25 cellular contexts compared by ENCODE assay signal in the genomic region with DNA sequence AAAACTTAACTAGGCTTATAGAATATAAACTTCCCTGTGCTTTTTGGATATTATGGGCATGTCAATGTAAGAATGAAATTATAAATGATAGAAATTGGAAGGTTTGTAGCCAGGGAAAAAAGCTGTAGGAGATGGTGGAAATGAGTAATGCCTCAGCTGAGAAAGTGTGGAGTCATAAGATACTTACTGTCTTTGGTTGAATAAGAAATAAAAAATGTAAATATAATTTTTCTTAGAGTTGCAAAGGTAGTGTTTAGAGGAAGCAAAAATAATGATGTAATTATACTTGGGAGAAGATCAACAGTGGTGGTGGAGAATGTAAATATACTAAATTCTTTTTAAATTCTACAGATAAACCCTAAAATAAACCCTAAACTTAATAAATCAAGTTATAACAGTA. TPM values are rescaled to one million over a fixed set of nuclear protein-coding genes. Genes with fewer than 3 reads are reported as not detected.
A peak's percentile ranks its signal among the peaks of the same experiment; 100 is the strongest.
DNase-seq lines count a peak whose midpoint lies in the region; ATAC-seq and TF ChIP-seq lines count a peak whose summit lies in the region.
"Had no signal": no experiment of that assay in that cellular context is flagged by ENCODE, and none has a peak within 500 bp of the region (broad histone marks: within the 10 kb centered on the region; RNA-seq: fewer than 3 reads in every experiment).

No MANE protein-coding gene starts in this region.

- H3K36me3 Mint-ChIP-seq in chondrocyte (ENCODE audit: low read depth): no peaks in the 10 kb centered on the region
- H3K36me3 Mint-ChIP-seq: CD4-positive, CD25-positive, alpha-beta regulatory T cell; immature natural killer cell; naive thymus-derived CD8-positive, alpha-beta T cell had no signal

- peak overlapping the region; percentile 63 for H3K27ac Mint-ChIP-seq in chondrocyte (ENCODE audit: unreplicated experiment)
- H3K27ac Mint-ChIP-seq: activated T-cell treated with anti-CD3 and anti-CD28 coated beads, Interleukin-2, amount 50 U/mL, for 24 hours; endodermal cell; immature natural killer cell; naive thymus-derived CD8-positive, alpha-beta T cell; T-helper 1 cell treated with Interleukin-12 subunit alpha and Interleukin-12 subunit beta and Interleukin-4 antibody, amounts not matched to agents 30 μg/mL and 1 μg/mL, for 36 hours had no signal

- H4K5ac ChIP-seq in mesendoderm (ENCODE audit: low read length): no peak overlapping the region

- no peak overlapping the region for H2BK120ac ChIP-seq in mesendoderm (ENCODE audit: low read depth, low read length)

- no peak overlapping the region for H3K4ac ChIP-seq in mesendoderm (ENCODE audit: low read depth, low read length)

- H3K79me1 ChIP-seq in mesendoderm (ENCODE audit: low read length): no peaks in the 10 kb centered on the region

- no peaks in the 10 kb centered on the region for H3K27me3 Mint-ChIP-seq in chondrocyte (ENCODE audit: low read depth)
- H3K27me3 Mint-ChIP-seq: activated T-cell treated with anti-CD3 and anti-CD28 coated beads, Interleukin-2, amount 50 U/mL, for 24 hours; CD4-positive, CD25-positive, alpha-beta regulatory T cell had no signal

- no peaks in the 10 kb centered on the region for H3K27me3 ChIP-seq in mesendoderm (ENCODE audit: insufficient read depth, low read length, poor library complexity)
- H3K27me3 ChIP-seq: hepatocyte, left lung, SJCRH30, suprapubic skin had no signal

- H3K23ac ChIP-seq in mesendoderm (ENCODE audit: low read length): no peak overlapping the region

- TF ChIP-seq CTCF in chondrocyte (IDR thresholded peaks at IDR 0.05) (no peak), fibroblast of villous mesenchyme (IDR thresholded peaks at IDR 0.05; ENCODE audit: insufficient read depth, low read depth, low read length) (no peak)

- H3K18ac ChIP-seq in mesendoderm (ENCODE audit: low read length): no peak overlapping the region

- no peak overlapping the region for H4K8ac ChIP-seq in mesendoderm (ENCODE audit: low read depth, low read length)

- ATAC-seq in GM18505 (IDR thresholded peaks at IDR 0.05; ENCODE audit: unreplicated experiment) (no peak), GM19467 (IDR thresholded peaks at IDR 0.05; ENCODE audit: unreplicated experiment) (no peak)
- ATAC-seq: left lung; naive thymus-derived CD8-positive, alpha-beta T cell had no signal

- H2AK5ac ChIP-seq in mesendoderm (ENCODE audit: low read length): no peak overlapping the region

- H2BK5ac ChIP-seq in mesendoderm (ENCODE audit: low read length): no peak overlapping the region

- H3K4me2 ChIP-seq in mesendoderm (ENCODE audit: low read length): no peak overlapping the region
- H3K4me2 ChIP-seq: hepatocyte had no signal

- H3K9me3 Mint-ChIP-seq in chondrocyte (ENCODE audit: low read depth): peaks cover 5% of the 10 kb centered on the region
- H3K9me3 Mint-ChIP-seq: activated T-cell treated with anti-CD3 and anti-CD28 coated beads, Interleukin-2, amount 50 U/mL, for 24 hours; endodermal cell; naive thymus-derived CD8-positive, alpha-beta T cell; T-helper 1 cell treated with Interleukin-12 subunit alpha and Interleukin-12 subunit beta and Interleukin-4 antibody, amounts not matched to agents 30 μg/mL and 1 μg/mL, for 36 hours had no signal

- H3K79me2 ChIP-seq in mesendoderm (ENCODE audit: control insufficient read depth, insufficient read depth, low read length): no peaks in the 10 kb centered on the region
- H3K79me2 ChIP-seq: hepatocyte had no signal

- no peak overlapping the region for H3K56ac ChIP-seq in mesendoderm (ENCODE audit: low read length)

- H3K4me1 ChIP-seq in mesendoderm (ENCODE audit: control insufficient read depth, low read depth, low read length): peaks cover 3% of the 10 kb centered on the region
- H3K4me1 ChIP-seq: left lung, SJCRH30 had no signal

- no peak overlapping the region for H3K4me3 ChIP-seq in fibroblast of villous mesenchyme (ENCODE audit: low read depth, low read length)
- no peak overlapping the region for H3K4me3 ChIP-seq in mesendoderm (ENCODE audit: low read length)
- H3K4me3 ChIP-seq: hepatocyte, left lung, SJCRH30, suprapubic skin had no signal

- H3K36me3 ChIP-seq in mesendoderm (ENCODE audit: control insufficient read depth, insufficient read depth, low read length): no peaks in the 10 kb centered on the region
- H3K36me3 ChIP-seq: left lung, SJCRH30, suprapubic skin had no signal

- H2BK15ac ChIP-seq in mesendoderm (replicated peaks; ENCODE audit: low read depth): no peak overlapping the region

- TF ChIP-seq POLR2A in GM18505 (IDR thresholded peaks at IDR 0.05; ENCODE audit: borderline replicate concordance, extremely low read depth, insufficient read depth, insufficient read length): no peak

- no peak overlapping the region for H3K4me3 Mint-ChIP-seq in chondrocyte (ENCODE audit: unreplicated experiment)
- H3K4me3 Mint-ChIP-seq: activated T-cell treated with anti-CD3 and anti-CD28 coated beads, Interleukin-2, amount 50 U/mL, for 24 hours; CD4-positive, CD25-positive, alpha-beta regulatory T cell; endodermal cell; immature natural killer cell; naive thymus-derived CD8-positive, alpha-beta T cell; T-helper 1 cell treated with Interleukin-12 subunit alpha and Interleukin-12 subunit beta and Interleukin-4 antibody, amounts not matched to agents 30 μg/mL and 1 μg/mL, for 36 hours had no signal

- H3K27ac ChIP-seq in mesendoderm (ENCODE audit: low read depth, low read length): no peak overlapping the region
- H3K27ac ChIP-seq: hepatocyte, left lung, SJCRH30, suprapubic skin had no signal

- no peak overlapping the region for H3K9ac ChIP-seq in mesendoderm (ENCODE audit: low read length)

- DNase-seq in AG08395 (ENCODE audit: low spot score): peak; percentile 33
- DNase-seq in HT1080 (ENCODE audit: low read depth): peak; percentile 17
- no peak for DNase-seq in chondrocyte (ENCODE audit: low spot score)
- peak; percentile 79 for DNase-seq in fibroblast of villous mesenchyme (ENCODE audit: low read depth)
- DNase-seq in mesendoderm: no peak
- no peak for DNase-seq in AML-193 (lab: John Stamatoyannopoulos, UW)
- DNase-seq: activated T-cell treated with anti-CD3 and anti-CD28 coated beads, Interleukin-2, amount 50 U/mL, for 24 hours; CD4-positive, CD25-positive, alpha-beta regulatory T cell; cortex of kidney; endodermal cell; immature natural killer cell; KG1; left lung; midbrain; MV-4-11; naive thymus-derived CD8-positive, alpha-beta T cell; NCI-H524 treated with DMSO at 0.1 percent for 48 hours; occipital lobe; SJCRH30 had no signal

- H3K4me1 Mint-ChIP-seq in chondrocyte (ENCODE audit: low read depth): peaks cover 28% of the 10 kb centered on the region
- H3K4me1 Mint-ChIP-seq: CD4-positive, CD25-positive, alpha-beta regulatory T cell; immature natural killer cell; naive thymus-derived CD8-positive, alpha-beta T cell had no signal

RNA-seq across cellular contexts. Expression of a gene that starts 26.2 kb away (rescaled TPM):
- total RNA-seq in HT1080 (2014; rRNA removed; shearing (Covaris generic)): 44.9 and 62.6 TPM in 2 replicates
- 45.3 and 53.9 TPM in 2 replicates for polyA plus RNA-seq in HT1080 (2015; cell fraction: cytosol; rRNA removed)
- polyA plus RNA-seq in HT1080 (2015; cell fraction: nucleus; rRNA removed): 76.2 and 83.6 TPM in 2 replicates
- total RNA-seq in chondrocyte: 65.1 to 125 TPM (median 124 TPM) in 3 replicates
- 635 and 1,266 TPM in 2 replicates for total RNA-seq in fibroblast of villous mesenchyme
- polyA plus RNA-seq in mesendoderm (2013, experiment 1 of 2): 31.8 TPM
- 37.3 TPM for polyA plus RNA-seq in mesendoderm (2013, experiment 2 of 2)
- total RNA-seq: activated CD8-positive, alpha-beta memory T cell treated with anti-CD3 and anti-CD28 coated beads for 36 hours; CD4-positive, CD25-positive, alpha-beta regulatory T cell; naive thymus-derived CD8-positive, alpha-beta T cell had no signal
- polyA plus RNA-seq: CD4-positive, CD25-positive, alpha-beta regulatory T cell; immature natural killer cell; naive thymus-derived CD8-positive, alpha-beta T cell had no signal

Comparison
In these comparisons a context has a peak if more than half of its experiments do, and no peak if none do; other contexts are left out.
1. DNase-seq: peak in AG08395 (single experiment), HT1080 (single experiment) and fibroblast of villous mesenchyme (single experiment); none in chondrocyte (single experiment), mesendoderm (single experiment) and AML-193 (0 of 2).